6 cellular contexts compared by ENCODE assay signal in the genomic region with DNA sequence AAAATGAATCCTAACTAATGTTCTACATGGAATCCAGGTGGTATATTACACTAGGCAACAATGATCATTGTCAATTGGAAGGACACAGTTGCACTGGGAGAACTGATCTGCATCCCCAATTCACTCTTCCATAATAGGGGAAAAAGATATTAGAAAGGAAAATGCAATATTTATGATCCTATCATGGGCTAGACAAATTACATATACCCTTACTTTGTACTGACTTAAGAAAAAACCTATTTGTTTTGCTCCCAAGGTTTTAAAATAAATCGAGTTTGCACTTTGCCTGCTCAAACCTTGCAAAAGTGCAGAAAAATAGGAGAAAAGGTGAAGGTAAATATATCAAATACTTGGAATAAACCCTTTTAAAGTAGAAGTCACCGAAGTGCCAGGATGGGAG. TPM values are rescaled to one million over a fixed set of nuclear protein-coding genes. Genes with fewer than 3 reads are reported as not detected.
"Had no signal": no experiment of that assay in that cellular context is flagged by ENCODE, and none has a peak within 500 bp of the region (broad histone marks: within the 10 kb centered on the region; RNA-seq: fewer than 3 reads in every experiment).

No MANE protein-coding gene starts in this region.

- DNase-seq: GOT3, H9, HCEC 1CT, KG1 had no signal

- H3K4me3 ChIP-seq: K562 had no signal

- ATAC-seq: HepG2, K562 had no signal

- H3K27ac Mint-ChIP-seq: H9 had no signal

RNA-seq across cellular contexts. Expression of gene PAX3, which starts 11.0 kb away (rescaled TPM):
- polyA plus RNA-seq: K562 had no signal
